In genomic region chr3:106169351-106169750, GRCh38 we compare ENCODE assay signal across 17 cellular contexts.
A peak's percentile ranks its signal among the peaks of the same experiment; 100 is the strongest.
DNase-seq lines count a peak whose midpoint lies in the region; ATAC-seq, FAIRE-seq and TF ChIP-seq lines count a peak whose summit lies in the region.
"Had no signal": no experiment of that assay in that cellular context is flagged by ENCODE, and none has a peak within 500 bp of the region (broad histone marks: within the 10 kb centered on the region; RNA-seq: fewer than 3 reads in every experiment).

No MANE protein-coding gene starts in this region.

- no peak overlapping the region for H3K18ac ChIP-seq in neuronal stem cell (ENCODE audit: low read length)

- TF ChIP-seq CTCF in PC-3 (conservative IDR thresholded peaks at IDR 0.05; ENCODE audit: low read depth, low read length) (no peak), keratinocyte (optimal IDR thresholded peaks at IDR 0.05 in 1 of 3, IDR thresholded peaks at IDR 0.05 in 1 of 3, conservative IDR thresholded peaks at IDR 0.05 in 1 of 3; ENCODE audit: extremely low read depth in 1 of 3, insufficient read depth in 2 of 3, low read length in 3 of 3) (no peak)

- dilution Hi-C loops in keratinocyte (cut with MboI; ENCODE audit: extremely low pct_ligation_motif_present, low sequenced_read_pairs), result no loop called here

- H3K4me1 ChIP-seq in HUES48 (ENCODE audit: control insufficient read depth, insufficient read depth, low read length), result peaks cover 13% of the 10 kb centered on the region; the same call in 1 of the 2 replicates
- H3K4me1 ChIP-seq in PC-3 (ENCODE audit: insufficient read depth, low read length), result 0 out of 2 replicates have a peak, but pooled peaks cover 9% of the 10 kb centered on the region
- H3K4me1 ChIP-seq in keratinocyte (ENCODE audit: control insufficient read depth, extremely low read depth, insufficient read depth, low read length), result peaks cover 6% of the 10 kb centered on the region
- H3K4me1 ChIP-seq in neuronal stem cell (ENCODE audit: control insufficient read depth in 2 of 2, insufficient read depth in 1 of 2, low read depth in 1 of 2, low read length in 2 of 2), result no peaks in the 10 kb centered on the region

- no peak overlapping the region for H2BK15ac ChIP-seq in neuronal stem cell (ENCODE audit: low read length)

- H2BK5ac ChIP-seq in neuronal stem cell (ENCODE audit: low read length), result no peak overlapping the region

- no peaks in the 10 kb centered on the region for H3K79me2 ChIP-seq in PC-3 (ENCODE audit: low read length)
- no peaks in the 10 kb centered on the region for H3K79me2 ChIP-seq in keratinocyte (ENCODE audit: control insufficient read depth, insufficient read depth, low read length)

- no peak overlapping the region for H2BK12ac ChIP-seq in neuronal stem cell (ENCODE audit: low read length)

- no peaks in the 10 kb centered on the region for H4K20me1 ChIP-seq in PC-3 (ENCODE audit: low read length)
- H4K20me1 ChIP-seq in keratinocyte (ENCODE audit: control insufficient read depth, extremely low read depth, insufficient read depth, low read length), result no peaks in the 10 kb centered on the region

- H4K8ac ChIP-seq in neuronal stem cell (ENCODE audit: low read depth, low read length), result no peak overlapping the region

- H3K9me3 ChIP-seq in HUES48 (ENCODE audit: control insufficient read depth, insufficient read depth, low read length) (no peaks in the 10 kb centered on the region), PC-3 (ENCODE audit: low read length) (no peaks in the 10 kb centered on the region), keratinocyte (ENCODE audit: control insufficient read depth, low read depth, low read length) (no peaks in the 10 kb centered on the region), neuronal stem cell (replicated peaks in 1 of 2; ENCODE audit: control insufficient read depth in 2 of 2, insufficient read depth in 1 of 2, low read depth in 1 of 2, low read length in 2 of 2) (no peaks in the 10 kb centered on the region)
- H3K9me3 ChIP-seq: HAP-1 had no signal

- H3K36me3 ChIP-seq in HUES48 (ENCODE audit: control insufficient read depth, insufficient read depth, low read length) (no peaks in the 10 kb centered on the region), PC-3 (ENCODE audit: low read depth, low read length) (no peaks in the 10 kb centered on the region), keratinocyte (ENCODE audit: control insufficient read depth in 2 of 2, extremely low read depth in 1 of 2, insufficient read depth in 2 of 2, low read length in 2 of 2) (no peaks in the 10 kb centered on the region), neuronal stem cell (replicated peaks in 1 of 2; ENCODE audit: control insufficient read depth in 2 of 2, insufficient read depth in 2 of 2, low read length in 2 of 2) (no peaks in the 10 kb centered on the region)
- H3K36me3 ChIP-seq: HAP-1 had no signal

- DNase-seq in PC-3 (peak; percentile 56), keratinocyte (ENCODE audit: low read depth, low spot score) (no peak), neuronal stem cell (ENCODE audit: low spot score) (no peak), NCI-H2227 (lab: John Stamatoyannopoulos, UW; ENCODE audit: unreplicated experiment) (no peak)
- DNase-seq: C1 segment of cervical spinal cord; Calu3; CD4-positive, alpha-beta memory T cell; COR-L47; DMS79 treated with DMSO at 0.1 percent for 48 hours; GF-D8; GM23248; HFFc6 had no signal

- no peak overlapping the region for H2AK5ac ChIP-seq in neuronal stem cell (ENCODE audit: low read depth, low read length)

- H3K4me3 ChIP-seq in HUES48 (ENCODE audit: low read depth, low read length), result no peak overlapping the region
- no peak overlapping the region for H3K4me3 ChIP-seq in PC-3 (ENCODE audit: low read length)
- no peak overlapping the region for H3K4me3 ChIP-seq in keratinocyte (ENCODE audit: control insufficient read depth in 2 of 3, extremely low read depth in 1 of 3, insufficient read depth in 2 of 3, low read depth in 1 of 3, low read length in 3 of 3)
- H3K4me3 ChIP-seq in neuronal stem cell (ENCODE audit: low read length in 2 of 2), result no peak overlapping the region
- H3K4me3 ChIP-seq: GM23248, HAP-1 had no signal

- H3K4ac ChIP-seq in neuronal stem cell (ENCODE audit: low read length), result no peak overlapping the region

- ATAC-seq in PC-3 (peak; percentile 92), GM21381 (IDR thresholded peaks at IDR 0.05; ENCODE audit: unreplicated experiment) (no peak), esophagus mucosa (no peak)

- H2AFZ ChIP-seq in PC-3 (ENCODE audit: low read length), result no peak overlapping the region
- peak overlapping the region; percentile 45 for H2AFZ ChIP-seq in keratinocyte (ENCODE audit: control insufficient read depth, low read length)
- H2AFZ ChIP-seq in neuronal stem cell (ENCODE audit: low read length), result peak overlapping the region; percentile 9
- H2AFZ ChIP-seq: GM23248 had no signal

- H3K4me2 ChIP-seq in PC-3 (ENCODE audit: low read length) (no peak overlapping the region), keratinocyte (ENCODE audit: control insufficient read depth, extremely low read depth, insufficient read depth, low read depth, low read length) (peak overlapping the region; percentile 0), neuronal stem cell (ENCODE audit: insufficient read depth, low read length, poor library complexity, severe bottlenecking) (no peak overlapping the region)

- H4K91ac ChIP-seq in neuronal stem cell (ENCODE audit: low read depth, low read length, poor library complexity), result no peak overlapping the region

- no peaks in the 10 kb centered on the region for H3F3A ChIP-seq in PC-3 (ENCODE audit: low read length, unreplicated experiment)

- CTCF ChIA-PET in PC-3 (lab: Charles Lee), result no interaction called here

- intact Hi-C loops in PC-3 (cut with micrococcal nuclease), result no loop called here

- H3K9me1 ChIP-seq in keratinocyte (ENCODE audit: control insufficient read depth, extremely low read depth, insufficient read depth, low read length), result no peaks in the 10 kb centered on the region

- FAIRE-seq in keratinocyte (lab: Jason Lieb, UNC), result no peak
- FAIRE-seq: GM18507 had no signal

- H3K9ac ChIP-seq in HUES48 (ENCODE audit: low read depth, low read length), result no peak overlapping the region
- no peak overlapping the region for H3K9ac ChIP-seq in PC-3 (ENCODE audit: low read length)
- no peak overlapping the region for H3K9ac ChIP-seq in keratinocyte (ENCODE audit: control insufficient read depth, extremely low read depth, insufficient read depth, low read length)
- no peak overlapping the region for H3K9ac ChIP-seq in neuronal stem cell (ENCODE audit: low read depth, low read length, poor library complexity)
- H3K9ac ChIP-seq: GM23248 had no signal

- H3K9me2 ChIP-seq in PC-3 (replicated peaks; ENCODE audit: low read length), result no peaks in the 10 kb centered on the region

- BruUV-seq in PC-3 (replicated peaks; lab: Mats Ljungman, UMichigan), result no TSS peak

- no peaks in the 10 kb centered on the region for H3K27me3 ChIP-seq in HUES48 (ENCODE audit: control insufficient read depth, insufficient read depth, low read length)
- H3K27me3 ChIP-seq in PC-3 (ENCODE audit: low read length), result no peaks in the 10 kb centered on the region
- H3K27me3 ChIP-seq in keratinocyte (ENCODE audit: control insufficient read depth, extremely low read depth, insufficient read depth, low read length), result no peaks in the 10 kb centered on the region
- no peaks in the 10 kb centered on the region for H3K27me3 ChIP-seq in neuronal stem cell (ENCODE audit: control insufficient read depth in 3 of 3, insufficient read depth in 3 of 3, low read depth in 1 of 3, low read length in 3 of 3)

- no peak overlapping the region for H2BK120ac ChIP-seq in neuronal stem cell (ENCODE audit: low read depth, low read length)

- H3K79me1 ChIP-seq in neuronal stem cell (ENCODE audit: low read depth, low read length), result no peaks in the 10 kb centered on the region

- H3K27ac ChIP-seq in HUES48 (ENCODE audit: low read depth, low read length) (peak overlapping the region; percentile 11), PC-3 (ENCODE audit: low read length) (no peak overlapping the region), keratinocyte (ENCODE audit: control insufficient read depth, insufficient read depth, low read length) (no peak overlapping the region), neuronal stem cell (replicated peaks; ENCODE audit: low read length) (no peak overlapping the region)
- H3K27ac ChIP-seq: GM23248 had no signal

- H3K23ac ChIP-seq in neuronal stem cell (ENCODE audit: low read depth, low read length, poor library complexity), result no peak overlapping the region

- WGBS in neuronal stem cell (ENCODE audit: extremely low coverage in 2 of 2, insufficient read length in 2 of 2, insufficient replicate concordance in 1 of 2), 2 donors, result no CpG with 5 or more reads among the region's 2 CpGs

- POLR2A ChIA-PET in PC-3 (lab: Charles Lee; ENCODE audit: unreplicated experiment), result interaction anchor here (0.5 kb wide), 1 partner anchor 84 kb away, joined by 3 read pairs; no protein-coding TSS in a partner anchor

- H3K14ac ChIP-seq in neuronal stem cell (ENCODE audit: low read length), result no peak overlapping the region
